In genomic region chr17:50861334-50861676, GRCh38 we compare ENCODE assay signal across 14 cellular contexts. TPM values are rescaled to one million over a fixed set of nuclear protein-coding genes. Genes with fewer than 3 reads are reported as not detected.
DNase-seq lines count a peak whose midpoint lies in the region; ATAC-seq and TF ChIP-seq lines count a peak whose summit lies in the region.
"Had no signal": no experiment of that assay in that cellular context is flagged by ENCODE, and none has a peak within 500 bp of the region (broad histone marks: within the 10 kb centered on the region; RNA-seq: fewer than 3 reads in every experiment).

No MANE protein-coding gene starts in this region.

- no peak for TF ChIP-seq EP300 in suprapubic skin (IDR thresholded peaks at IDR 0.05)

- DNase-seq in Calu3 (no peak), lower lobe of right lung (no peak), suprapubic skin (ENCODE audit: low spot score in 2 of 2) (no peak), NCI-H1417 treated with DMSO at 0.1 percent for 48 hours (lab: John Stamatoyannopoulos, UW) (no peak), AG08395 (ENCODE audit: low spot score) (no peak), MG63 (no peak)
- DNase-seq: activated CD4-positive, CD25-positive, alpha-beta regulatory T cell; activated naive CD4-positive, alpha-beta T cell; NCI-H1048; NCI-H82; stimulated activated naive CD8-positive, alpha-beta T cell treated with anti-CD3 and anti-CD28 coated beads, Interleukin-15, Interleukin-2, amounts not matched to agents 100 U/mL and 50 U/mL, for 24 hours had no signal

- H3K4me1 Mint-ChIP-seq in Calu3 (ENCODE audit: low read depth, unreplicated experiment), result peaks cover 31% of the 10 kb centered on the region

- H3K9me3 Mint-ChIP-seq in Calu3 (ENCODE audit: low read depth, unreplicated experiment), result no peaks in the 10 kb centered on the region

- H3K36me3 ChIP-seq in lower lobe of right lung, result peaks cover 31% of the 10 kb centered on the region
- peaks cover 10% of the 10 kb centered on the region for H3K36me3 ChIP-seq in suprapubic skin
- H3K36me3 ChIP-seq in MG63, result peaks cover 35% of the 10 kb centered on the region

- H3K4me1 ChIP-seq in lower lobe of right lung, result peaks cover 39% of the 10 kb centered on the region
- peaks cover 28% of the 10 kb centered on the region for H3K4me1 ChIP-seq in suprapubic skin

- peak overlapping the region; percentile 17 for H3K27ac ChIP-seq in angular gyrus (ENCODE audit: low read depth, low read length)
- H3K27ac ChIP-seq in lower lobe of right lung, result peak overlapping the region; percentile 4
- H3K27ac ChIP-seq in suprapubic skin, result no peak overlapping the region
- H3K27ac ChIP-seq: BLaER1 had no signal

- no peak for TF ChIP-seq CTCF in Calu3 (IDR thresholded peaks at IDR 0.05; ENCODE audit: unreplicated experiment)
- no peak for TF ChIP-seq CTCF in lower lobe of right lung (IDR thresholded peaks at IDR 0.05)
- no peak for TF ChIP-seq CTCF in suprapubic skin (IDR thresholded peaks at IDR 0.05)

- CTCF ChIA-PET in Calu3 (lab: Charles Lee), result interaction anchor here (0.6 to 2.5 kb wide), 9 partner anchors 9 to 301 kb away, joined by 3 to 7 read pairs (median 3); no protein-coding TSS in a partner anchor

- H3K4me3 Mint-ChIP-seq in Calu3 (ENCODE audit: low read depth, unreplicated experiment), result peak overlapping the region; percentile 56

- peaks cover 60% of the 10 kb centered on the region for H3K36me3 Mint-ChIP-seq in Calu3 (ENCODE audit: insufficient read depth, unreplicated experiment)

- WGBS in suprapubic skin, result 75% methylated on average over 2 of the region's 2 CpGs

- intact Hi-C loops in Calu3 (cut with micrococcal nuclease; ENCODE audit: unreplicated experiment) (loop anchor here (10.0 kb wide), 1 partner anchor 293 kb away; the partner anchor contains the start of gene NME1), lower lobe of right lung (cut with DNase I) (no loop called here)

- ATAC-seq in lower lobe of right lung, result no peak
- ATAC-seq: stimulated activated naive CD8-positive, alpha-beta T cell treated with anti-CD3 and anti-CD28 coated beads, Interleukin-15, Interleukin-2, amounts not matched to agents 100 U/mL and 50 U/mL, for 24 hours had no signal

- no peak for TF ChIP-seq POLR2A in suprapubic skin (IDR thresholded peaks at IDR 0.05)

- peak overlapping the region; percentile 70 for H3K27ac Mint-ChIP-seq in Calu3 (ENCODE audit: unreplicated experiment)

- no TSS peak for BruUV-seq in Calu3 (replicated peaks; lab: Mats Ljungman, UMichigan)

- no peaks in the 10 kb centered on the region for H3K9me3 ChIP-seq in lower lobe of right lung
- H3K9me3 ChIP-seq in suprapubic skin, result no peaks in the 10 kb centered on the region
- no peaks in the 10 kb centered on the region for H3K9me3 ChIP-seq in MG63
- H3K9me3 ChIP-seq: BLaER1 had no signal

- H3K4me3 ChIP-seq in lower lobe of right lung, result no peak overlapping the region
- H3K4me3 ChIP-seq in suprapubic skin, result peak overlapping the region; percentile 97
- H3K4me3 ChIP-seq in MG63, result no peak overlapping the region
- H3K4me3 ChIP-seq: BLaER1 had no signal

- H3K27me3 ChIP-seq in lower lobe of right lung (ENCODE audit: low read depth) (no peaks in the 10 kb centered on the region), suprapubic skin (no peaks in the 10 kb centered on the region), MG63 (no peaks in the 10 kb centered on the region)
- H3K27me3 ChIP-seq: BLaER1 had no signal

- no peaks in the 10 kb centered on the region for H3K27me3 Mint-ChIP-seq in Calu3 (ENCODE audit: unreplicated experiment)

RNA-seq across cellular contexts. Expression of gene TOB1, which starts 4.8 kb away (rescaled TPM):
- total RNA-seq in Calu3 (2022) (177 and 241 TPM in 2 replicates), lower lobe of right lung (72.9 TPM), suprapubic skin (100 to 1,000 TPM; 151 to 255 (median 174) TPM)
- 16.0 and 17.5 TPM in 2 replicates for total RNA-seq in MG63 (2014; rRNA removed; shearing (Covaris generic); ENCODE audit: low replicate concordance)

RNA-seq across cellular contexts. Expression of gene WFIKKN2, which starts 25.9 kb away (rescaled TPM):
- not detected in 2 replicates for total RNA-seq in Calu3 (2022)
- 0.35 TPM for total RNA-seq in lower lobe of right lung
- total RNA-seq in suprapubic skin, result under 1 TPM; 0.36 to 0.93 (median 0.65) TPM
- not detected in 2 replicates for total RNA-seq in MG63 (2014; rRNA removed; shearing (Covaris generic); ENCODE audit: low replicate concordance)
- total RNA-seq: RPMI7951 had no signal
